Comparison of ENCODE assay signal across 10 cellular contexts in genomic region chr17:79812206-79812968, GRCh38. TPM values are rescaled to one million over a fixed set of nuclear protein-coding genes. Genes with fewer than 3 reads are reported as not detected.
DNase-seq lines count a peak whose midpoint lies in the region; ATAC-seq and TF ChIP-seq lines count a peak whose summit lies in the region.
"Had no signal": no experiment of that assay in that cellular context is flagged by ENCODE, and none has a peak within 500 bp of the region (broad histone marks: within the 10 kb centered on the region; RNA-seq: fewer than 3 reads in every experiment).

No MANE protein-coding gene starts in this region.

- peaks cover 29% of the 10 kb centered on the region for H3K4me1 Mint-ChIP-seq in neural crest cell

- H3K9me3 Mint-ChIP-seq in neural crest cell: no peaks in the 10 kb centered on the region

- peak overlapping the region; percentile 91 for H3K4me2 ChIP-seq in DND-41 (ENCODE audit: insufficient read depth, low read length)

- H3K4me1 ChIP-seq in DND-41 (ENCODE audit: insufficient read depth, low read length) (peaks cover 50% of the 10 kb centered on the region), vagina (peaks cover 52% of the 10 kb centered on the region)

- TF ChIP-seq CTCF in DND-41 (IDR thresholded peaks at IDR 0.05; ENCODE audit: borderline replicate concordance, extremely low read depth, low read length, poor library complexity, severe bottlenecking) (no peak), cardiac fibroblast (IDR thresholded peaks at IDR 0.05; ENCODE audit: low read depth, low read length) (no peak), neural crest cell (conservative IDR thresholded peaks at IDR 0.05) (no peak), vagina (IDR thresholded peaks at IDR 0.05) (no peak)

- peak overlapping the region; percentile 82 for H2AFZ ChIP-seq in DND-41 (ENCODE audit: low read depth, low read length)

- peak overlapping the region; percentile 86 for H3K27ac Mint-ChIP-seq in neural crest cell (ENCODE audit: unreplicated experiment)

- no peaks in the 10 kb centered on the region for H4K20me1 ChIP-seq in DND-41 (ENCODE audit: insufficient read depth, low read length)

- H3K27me3 Mint-ChIP-seq in neural crest cell (ENCODE audit: low read depth): peaks cover 79% of the 10 kb centered on the region

- ATAC-seq in DND-41 (ENCODE audit: insufficient read depth, low read depth): peak; percentile 25
- no peak for ATAC-seq in GM21360 (IDR thresholded peaks at IDR 0.05; ENCODE audit: unreplicated experiment)
- ATAC-seq in HG03196 (IDR thresholded peaks at IDR 0.05; ENCODE audit: unreplicated experiment): no peak
- ATAC-seq: gastrocnemius medialis had no signal

- H3K9me3 ChIP-seq in DND-41 (ENCODE audit: insufficient read depth, low read length, severe bottlenecking) (no peaks in the 10 kb centered on the region), vagina (no peaks in the 10 kb centered on the region)
- H3K9me3 ChIP-seq: gastrocnemius medialis had no signal

- H3K36me3 ChIP-seq in DND-41 (ENCODE audit: insufficient read depth, low read length) (no peaks in the 10 kb centered on the region), vagina (no peaks in the 10 kb centered on the region)
- H3K36me3 ChIP-seq: gastrocnemius medialis had no signal

- TF ChIP-seq POLR2A in vagina (IDR thresholded peaks at IDR 0.05): no peak

- H3K9ac ChIP-seq in DND-41 (ENCODE audit: low read depth, low read length): peak overlapping the region; percentile 69

- H3K36me3 Mint-ChIP-seq in neural crest cell (ENCODE audit: low read depth): no peaks in the 10 kb centered on the region

- peak overlapping the region in 1 of 2 experiments; percentile 58; a peak in 2 of 4 replicates for H3K4me3 ChIP-seq in DND-41 (ENCODE audit: low read depth in 1 of 2, low read length in 2 of 2)
- H3K4me3 ChIP-seq in cardiac fibroblast (replicated peaks in 1 of 2; ENCODE audit: low read depth in 2 of 2, low read length in 2 of 2): peak overlapping the region; percentile 17 to 36
- no peak overlapping the region for H3K4me3 ChIP-seq in vagina

- H3K27ac ChIP-seq in DND-41 (ENCODE audit: low read length) (no peak overlapping the region), vagina (no peak overlapping the region)
- H3K27ac ChIP-seq: gastrocnemius medialis had no signal

- peak overlapping the region; percentile 88 for H3K4me3 Mint-ChIP-seq in neural crest cell

- intact Hi-C loops in vagina (cut with DNase I): no loop called here

- DNase-seq in DND-41 (no peak), NCI-H1694 (lab: John Stamatoyannopoulos, UW) (peak; percentile 39), cardiac fibroblast (ENCODE audit: low read depth in 2 of 2) (no peak), neural crest cell (ENCODE audit: low read depth, low spot score) (no peak), NCI-H2081 treated with DMSO at 0.1 percent for 48 hours (lab: John Stamatoyannopoulos, UW) (no peak), vagina (ENCODE audit: extremely low spot score in 2 of 2) (no peak)
- DNase-seq: activated CD4-positive, CD25-positive, alpha-beta regulatory T cell treated with anti-CD3 and anti-CD28 coated beads, Interleukin-2, amount 50 U/mL, for 72 hours; gastrocnemius medialis had no signal

- no peaks in the 10 kb centered on the region for H3K79me2 ChIP-seq in DND-41 (ENCODE audit: insufficient read depth, low read length)

- peaks cover 44% of the 10 kb centered on the region for H3K27me3 ChIP-seq in DND-41 (ENCODE audit: insufficient read depth, low read length, poor library complexity)
- peaks cover 47% of the 10 kb centered on the region for H3K27me3 ChIP-seq in vagina

RNA-seq across cellular contexts. Expression of gene CBX8, which starts 15.5 kb away (rescaled TPM):
- total RNA-seq in neural crest cell (16.5 and 19.2 TPM in 2 replicates), vagina (0.98 TPM)

RNA-seq across cellular contexts. Expression of gene CBX4, which starts 26.9 kb away (rescaled TPM):
- total RNA-seq in neural crest cell (19.1 and 21.0 TPM in 2 replicates), vagina (13.0 TPM)

RNA-seq across cellular contexts. Expression of gene CBX2, which starts 34.4 kb away (rescaled TPM):
- 95.4 and 101 TPM in 2 replicates for total RNA-seq in neural crest cell
- 5.6 TPM for total RNA-seq in vagina

Comparison
In these comparisons a context has a peak if more than half of its experiments do, and no peak if none do; other contexts are left out.
1. H3K4me3 ChIP-seq: peak in cardiac fibroblast (2 of 2); none in vagina (0 of 2).
2. RNA of gene CBX2, which starts 34.4 kb away (total RNA-seq): 95.4 to 101 TPM in neural crest cell; 5.6 TPM in vagina (single experiment); every median in the first group is over 10 times any median in the second.